ENCODE assay signal across 27 cellular contexts in genomic region chr5:58151414-58151813, GRCh38.
"Had no signal": no experiment of that assay in that cellular context is flagged by ENCODE, and none has a peak within 500 bp of the region (broad histone marks: within the 10 kb centered on the region; RNA-seq: fewer than 3 reads in every experiment).

No MANE protein-coding gene starts in this region.

- H3K4me1 Mint-ChIP-seq: naive thymus-derived CD8-positive, alpha-beta T cell; stimulated activated effector memory CD8-positive, alpha-beta T cell treated with anti-CD3 and anti-CD28 coated beads, Interleukin-12 subunit alpha, Interleukin-12 subunit beta, amount 100 ng/mL, for 72 hours had no signal

- H3K36me3 Mint-ChIP-seq: naive thymus-derived CD8-positive, alpha-beta T cell; stimulated activated effector memory CD8-positive, alpha-beta T cell treated with anti-CD3 and anti-CD28 coated beads, Interleukin-12 subunit alpha, Interleukin-12 subunit beta, amount 100 ng/mL, for 72 hours had no signal

- H3K27ac Mint-ChIP-seq: naive thymus-derived CD8-positive, alpha-beta T cell; nephron; stimulated activated effector memory CD8-positive, alpha-beta T cell treated with anti-CD3 and anti-CD28 coated beads, Interleukin-12 subunit alpha, Interleukin-12 subunit beta, amount 100 ng/mL, for 72 hours; stimulated activated naive CD8-positive, alpha-beta T cell treated with anti-CD3 and anti-CD28 coated beads, Interleukin-15, Interleukin-2, amounts not matched to agents 100 ng/mL and 50 ng/mL, for 24 hours had no signal

- ATAC-seq: left colon; left lung; lower lobe of right lung; naive thymus-derived CD8-positive, alpha-beta T cell; right cardiac atrium; sciatic nerve; stimulated activated effector memory CD8-positive, alpha-beta T cell treated with anti-CD3 and anti-CD28 coated beads, Interleukin-12 subunit alpha, Interleukin-12 subunit beta, amount 100 ng/mL, for 72 hours; upper lobe of right lung had no signal

- H3K9me3 ChIP-seq: left lung, lower lobe of right lung, ovary, prostate gland, spleen, suprapubic skin, thoracic aorta, tibial artery, upper lobe of right lung had no signal

- DNase-seq: left colon; left lung; lower lobe of right lung; mammary epithelial cell; mesenchymal stem cell; naive thymus-derived CD8-positive, alpha-beta T cell; ovary; posterior cingulate gyrus; retina; right cardiac atrium; small intestine; spleen; stimulated activated CD4-positive, alpha-beta T cell treated with anti-CD3 and anti-CD28 coated beads, Interleukin-4, amount 100 ng/mL, for 24 hours; stimulated activated naive CD4-positive, alpha-beta T cell; tibial artery; upper lobe of right lung had no signal

- FAIRE-seq: keratinocyte, small intestine, urothelium cell line had no signal

- H3K4me3 ChIP-seq: hepatocyte, left lung, lower lobe of right lung, ovary, prostate gland, spleen, suprapubic skin, thoracic aorta, tibial artery, upper lobe of right lung had no signal

- H2AFZ ChIP-seq: hepatocyte had no signal

- H3K27ac ChIP-seq: hepatocyte, left lung, lower lobe of right lung, ovary, prostate gland, spleen, suprapubic skin, thoracic aorta, tibial artery, upper lobe of right lung had no signal

- H3K79me2 ChIP-seq: hepatocyte had no signal

- H3K4me1 ChIP-seq: left lung, lower lobe of right lung, prostate gland, spleen, tibial artery, upper lobe of right lung had no signal

- H3K36me3 ChIP-seq: left lung, lower lobe of right lung, ovary, prostate gland, spleen, suprapubic skin, thoracic aorta, tibial artery, upper lobe of right lung had no signal

- H3K27me3 ChIP-seq: hepatocyte, left lung, ovary, spleen, suprapubic skin, tibial artery, upper lobe of right lung had no signal

- H3K4me2 ChIP-seq: hepatocyte had no signal

- H3K4me3 Mint-ChIP-seq: naive thymus-derived CD8-positive, alpha-beta T cell; nephron; neural crest cell; stimulated activated effector memory CD8-positive, alpha-beta T cell treated with anti-CD3 and anti-CD28 coated beads, Interleukin-12 subunit alpha, Interleukin-12 subunit beta, amount 100 ng/mL, for 72 hours; stimulated activated naive CD8-positive, alpha-beta T cell treated with anti-CD3 and anti-CD28 coated beads, Interleukin-15, Interleukin-2, amounts not matched to agents 100 ng/mL and 50 ng/mL, for 24 hours had no signal
